ENCODE assay signal across 24 cellular contexts in genomic region chr17:21277332-21277731, GRCh38. TPM values are rescaled to one million over a fixed set of nuclear protein-coding genes. Genes with fewer than 3 reads are reported as not detected.
A peak's percentile ranks its signal among the peaks of the same experiment; 100 is the strongest.
DNase-seq lines count a peak whose midpoint lies in the region; ATAC-seq and TF ChIP-seq lines count a peak whose summit lies in the region.
"Had no signal": no experiment of that assay in that cellular context is flagged by ENCODE, and none has a peak within 500 bp of the region (broad histone marks: within the 10 kb centered on the region; RNA-seq: fewer than 3 reads in every experiment).

No MANE protein-coding gene starts in this region.

- H3K27ac Mint-ChIP-seq in CD8-positive, alpha-beta T cell = peak overlapping the region; percentile 22
- peak overlapping the region; percentile 44 to 52 for H3K27ac Mint-ChIP-seq in effector memory CD8-positive, alpha-beta T cell
- no peak overlapping the region for H3K27ac Mint-ChIP-seq in nephron progenitor cell
- H3K27ac Mint-ChIP-seq: endodermal cell, GM23338, mesothelial cell of epicardium had no signal

- H3K4me3 ChIP-seq in BLaER1 treated with 17β-estradiol and CSF1 and Interleukin-3, amounts not matched to agents 10 nM and 100 nM = no peak overlapping the region
- H3K4me3 ChIP-seq in CD8-positive, alpha-beta T cell (ENCODE audit: low read depth, low read length) = no peak overlapping the region
- H3K4me3 ChIP-seq: GM23338, heart left ventricle, pancreas, SJCRH30, upper lobe of right lung had no signal

- peak overlapping the region in 9 of 11 experiments; percentile 18 to 97 (median 71); a peak in 13 of 22 replicates for H3K4me2 ChIP-seq in BLaER1 treated with 17β-estradiol and CSF1 and Interleukin-3, amounts not matched to agents 10 nM and 100 nM
- H3K4me2 ChIP-seq: GM23338 had no signal

- H3K4me1 ChIP-seq in BLaER1 treated with 17β-estradiol and CSF1 and Interleukin-3, amounts not matched to agents 10 nM and 100 nM = peaks cover 46 to 98% (median 82%) of the 10 kb centered on the region in 10 experiments
- peaks cover 37% of the 10 kb centered on the region for H3K4me1 ChIP-seq in CD8-positive, alpha-beta T cell (ENCODE audit: insufficient read depth, low read length)

- no peak for ATAC-seq in CD8-positive, alpha-beta T cell
- no peak for ATAC-seq in effector memory CD8-positive, alpha-beta T cell (replicated peaks)
- ATAC-seq in HG02884 (IDR thresholded peaks at IDR 0.05; ENCODE audit: unreplicated experiment) (no peak), HG03095 (IDR thresholded peaks at IDR 0.05; ENCODE audit: unreplicated experiment) (no peak)
- ATAC-seq: activated CD4-positive, CD25-positive, alpha-beta regulatory T cell treated with anti-CD3 and anti-CD28 coated beads, Interleukin-2, amount 50 U/mL, for 24 hours; esophagus mucosa; GM23338; heart left ventricle; pancreas; upper lobe of right lung had no signal

- no peaks in the 10 kb centered on the region; a peak in 1 of 22 replicates for H4K20me1 ChIP-seq in BLaER1 treated with 17β-estradiol and CSF1 and Interleukin-3, amounts not matched to agents 10 nM and 100 nM

- TF ChIP-seq CTCF in CD8-positive, alpha-beta T cell (IDR thresholded peaks at IDR 0.05) = no peak
- TF ChIP-seq CTCF in nephron progenitor cell (IDR thresholded peaks at IDR 0.05) = no peak

- H3K36me3 Mint-ChIP-seq in CD8-positive, alpha-beta T cell = no peaks in the 10 kb centered on the region
- H3K36me3 Mint-ChIP-seq in effector memory CD8-positive, alpha-beta T cell (ENCODE audit: insufficient read depth) = peaks cover 12% of the 10 kb centered on the region
- no peaks in the 10 kb centered on the region for H3K36me3 Mint-ChIP-seq in nephron progenitor cell (ENCODE audit: low read depth)
- H3K36me3 Mint-ChIP-seq: CD14-positive monocyte, mesothelial cell of epicardium had no signal

- POLR2A ChIA-PET in CD8-positive, alpha-beta T cell (lab: Charles Lee) = interaction anchor here (0.6 to 2.2 kb wide), 5 partner anchors 10 to 234 kb away, joined by 3 to 12 read pairs (median 10); partner anchors contain the start of genes KCNJ12, NATD1 and USP22

- H3K4me3 Mint-ChIP-seq in CD8-positive, alpha-beta T cell = peak overlapping the region; percentile 11
- peak overlapping the region; percentile 82 to 86 for H3K4me3 Mint-ChIP-seq in effector memory CD8-positive, alpha-beta T cell
- peak overlapping the region; percentile 33 for H3K4me3 Mint-ChIP-seq in nephron progenitor cell
- H3K4me3 Mint-ChIP-seq: CD14-positive monocyte, endodermal cell, GM23338, mesothelial cell of epicardium had no signal

- peak overlapping the region in 1 of 11 experiments; percentile 1; a peak in 1 of 22 replicates for H3K9ac ChIP-seq in BLaER1 treated with 17β-estradiol and CSF1 and Interleukin-3, amounts not matched to agents 10 nM and 100 nM

- peaks cover 0 to 4% (median 0%) of the 10 kb centered on the region in 11 experiments; a peak in 2 of 22 replicates for H3K27me3 ChIP-seq in BLaER1 treated with 17β-estradiol and CSF1 and Interleukin-3, amounts not matched to agents 10 nM and 100 nM
- H3K27me3 ChIP-seq in CD8-positive, alpha-beta T cell (ENCODE audit: insufficient read depth, low read length) = no peaks in the 10 kb centered on the region
- H3K27me3 ChIP-seq: heart left ventricle, pancreas, upper lobe of right lung had no signal

- peak overlapping the region in 4 of 11 experiments; percentile 8 to 60 (median 48); a peak in 3 of 22 replicates for H3K27ac ChIP-seq in BLaER1 treated with 17β-estradiol and CSF1 and Interleukin-3, amounts not matched to agents 10 nM and 100 nM
- H3K27ac ChIP-seq in CD8-positive, alpha-beta T cell (ENCODE audit: low read depth, low read length) = no peak overlapping the region
- H3K27ac ChIP-seq: heart left ventricle, pancreas, SJCRH30, upper lobe of right lung had no signal

- H3K36me3 ChIP-seq in BLaER1 treated with 17β-estradiol and CSF1 and Interleukin-3, amounts not matched to agents 10 nM and 100 nM = no peaks in the 10 kb centered on the region
- H3K36me3 ChIP-seq in CD8-positive, alpha-beta T cell (ENCODE audit: insufficient read depth, low read length) = no peaks in the 10 kb centered on the region
- H3K36me3 ChIP-seq: heart left ventricle, pancreas, SJCRH30, upper lobe of right lung had no signal

- peaks cover 42% of the 10 kb centered on the region for H3K4me1 Mint-ChIP-seq in CD8-positive, alpha-beta T cell (ENCODE audit: low read depth)
- H3K4me1 Mint-ChIP-seq in effector memory CD8-positive, alpha-beta T cell (ENCODE audit: low read depth in 2 of 2) = peaks cover 28 to 34% of the 10 kb centered on the region in 2 donors
- H3K4me1 Mint-ChIP-seq in nephron progenitor cell = peaks cover 11% of the 10 kb centered on the region

- intact Hi-C loops in CD8-positive, alpha-beta T cell (cut with DNase I, micrococcal nuclease) = no loop called here

- H3K27me3 Mint-ChIP-seq in CD8-positive, alpha-beta T cell (ENCODE audit: low read depth) = no peaks in the 10 kb centered on the region
- no peaks in the 10 kb centered on the region for H3K27me3 Mint-ChIP-seq in effector memory CD8-positive, alpha-beta T cell
- peaks cover 84% of the 10 kb centered on the region for H3K27me3 Mint-ChIP-seq in nephron progenitor cell (ENCODE audit: low read depth, poor library complexity)

- no peaks in the 10 kb centered on the region for H3K9me3 ChIP-seq in BLaER1 treated with 17β-estradiol and CSF1 and Interleukin-3, amounts not matched to agents 10 nM and 100 nM (replicated peaks in 1 of 11)
- H3K9me3 ChIP-seq in CD8-positive, alpha-beta T cell (ENCODE audit: low read length) = no peaks in the 10 kb centered on the region
- H3K9me3 ChIP-seq: heart left ventricle, pancreas, SJCRH30, upper lobe of right lung had no signal

- H3K9me3 Mint-ChIP-seq in CD8-positive, alpha-beta T cell = no peaks in the 10 kb centered on the region
- no peaks in the 10 kb centered on the region for H3K9me3 Mint-ChIP-seq in effector memory CD8-positive, alpha-beta T cell
- no peaks in the 10 kb centered on the region for H3K9me3 Mint-ChIP-seq in nephron progenitor cell
- H3K9me3 Mint-ChIP-seq: endodermal cell, mesothelial cell of epicardium had no signal

- CTCF ChIA-PET in CD8-positive, alpha-beta T cell (lab: Charles Lee) = interaction anchor here (0.7 to 5.5 kb wide), 5 partner anchors 11 to 235 kb away, joined by 3 to 41 read pairs (median 13); no protein-coding TSS in a partner anchor

- DNase-seq in CD8-positive, alpha-beta T cell = no peak
- no peak for DNase-seq in effector memory CD8-positive, alpha-beta T cell
- no peak for DNase-seq in nephron progenitor cell
- DNase-seq in DMS153 (lab: John Stamatoyannopoulos, UW) = no peak
- DNase-seq: activated CD4-positive, alpha-beta T cell treated with anti-CD3 and anti-CD28 coated beads, Interleukin-2, amount 50 U/mL, for 48 hours; activated CD8-positive, alpha-beta memory T cell treated with anti-CD3 and anti-CD28 coated beads, Interleukin-2, amount 50 U/mL, for 4 hours; central memory CD4-positive, alpha-beta T cell; endodermal cell; heart left ventricle; NCI-H1092; NCI-H1694; SJCRH30; small intestine; stimulated activated naive CD4-positive, alpha-beta T cell; upper lobe of right lung had no signal

RNA-seq across cellular contexts. Expression of gene MAP2K3, which starts 7.2 kb away (rescaled TPM):
- 10 to 100 TPM; 59.9 to 63.8 TPM for total RNA-seq in CD8-positive, alpha-beta T cell

RNA-seq across cellular contexts. Expression of gene NATD1, which starts 24.1 kb away (rescaled TPM):
- total RNA-seq in CD8-positive, alpha-beta T cell = 1 to 10 TPM; 6.3 to 6.6 TPM

Comparison
In these comparisons a context has a peak if more than half of its experiments do, and no peak if none do; other contexts are left out.
1. H3K4me3 Mint-ChIP-seq: peak in every context shown above with its lines; median percentile 84 in effector memory CD8-positive, alpha-beta T cell; 33 in nephron progenitor cell; 11 in CD8-positive, alpha-beta T cell.